8 cellular contexts compared by ENCODE assay signal in genomic region chr6:113936093-113936934, GRCh38. TPM values are rescaled to one million over a fixed set of nuclear protein-coding genes. Genes with fewer than 3 reads are reported as not detected.
DNase-seq lines count a peak whose midpoint lies in the region; ATAC-seq and TF ChIP-seq lines count a peak whose summit lies in the region.

No MANE protein-coding gene starts in this region.

- 0 out of 2 replicates have a peak, but pooled peaks have one; percentile 29 for TF ChIP-seq CTCF in HEK293 (tag by site-specific recombination; IDR thresholded peaks at IDR 0.05)
- peak; percentile 87 for TF ChIP-seq CTCF in Panc1 (IDR thresholded peaks at IDR 0.05)
- TF ChIP-seq CTCF in dorsolateral prefrontal cortex (IDR thresholded peaks at IDR 0.05 in 54 of 56, conservative IDR thresholded peaks at IDR 0.05 in 2 of 56; ENCODE audit: low read depth in 1 of 56, partially characterized antibody in 56 of 56) = peak; percentile 56 to 94 (median 83)

- no peak overlapping the region for H3K4me3 ChIP-seq in HEK293 (ENCODE audit: low read depth, low read length)
- no peak overlapping the region for H3K4me3 ChIP-seq in Panc1 (ENCODE audit: low read depth in 2 of 2, low read length in 2 of 2)
- no peak overlapping the region for H3K4me3 ChIP-seq in dorsolateral prefrontal cortex

- intact Hi-C loops in Panc1 (cut with micrococcal nuclease; ENCODE audit: unreplicated experiment) = no loop called here
- intact Hi-C loops in dorsolateral prefrontal cortex (cut with DNase I) = no loop called here

- H3K9me3 ChIP-seq in HEK293 (ENCODE audit: control insufficient read depth, insufficient read depth, low read depth, low read length) (no peaks in the 10 kb centered on the region), Panc1 (ENCODE audit: control insufficient read depth, insufficient read depth, low read depth, low read length) (no peaks in the 10 kb centered on the region)

- H3K27me3 ChIP-seq in Panc1 (ENCODE audit: control insufficient read depth, insufficient read depth, low read length) (no peaks in the 10 kb centered on the region), dorsolateral prefrontal cortex (no peaks in the 10 kb centered on the region)

- ATAC-seq in stimulated activated naive CD8-positive, alpha-beta T cell treated with anti-CD3 and anti-CD28 coated beads, Interleukin-15, amount 100 ng/mL, for 72 hours = peak; percentile 53
- ATAC-seq in stimulated activated naive CD8-positive, alpha-beta T cell treated with anti-CD3 and anti-CD28 coated beads, Interleukin-15, Interleukin-2, amounts not matched to agents 100 U/mL and 50 U/mL, for 24 hours = no peak
- ATAC-seq in Panc1 = peak; percentile 88

- no peak overlapping the region for H3K4me3 Mint-ChIP-seq in stimulated activated naive CD8-positive, alpha-beta T cell treated with anti-CD3 and anti-CD28 coated beads, Interleukin-15, amount 100 ng/mL, for 72 hours

- H3K27ac ChIP-seq in HEK293 (ENCODE audit: extremely low read depth, low read depth, low read length) (no peak overlapping the region), Panc1 (ENCODE audit: low read length) (no peak overlapping the region), dorsolateral prefrontal cortex (no peak overlapping the region)

- in situ Hi-C loops in Panc1 (cut with HindIII; ENCODE audit: low pct_unique_long_range_greater_than_20kb, low sequenced_read_pairs) = no loop called here

- CTCF ChIA-PET in HEK293 (lab: Yijun Ruan, JAX) (interaction anchor here (0.6 to 1.7 kb wide), 15 partner anchors 9 to 1433 kb away, joined by 3 to 8 read pairs (median 4); no protein-coding TSS in a partner anchor), Panc1 (lab: Charles Lee) (interaction anchor here (0.5 to 0.6 kb wide), 2 partner anchors 24 to 57 kb away, joined by 4 to 11 read pairs; no protein-coding TSS in a partner anchor)

- H3K36me3 ChIP-seq in HEK293 (ENCODE audit: control insufficient read depth in 2 of 2, insufficient read depth in 1 of 2, low read length in 2 of 2) = peaks cover 20 to 60% of the 10 kb centered on the region in 2 experiments
- H3K36me3 ChIP-seq in Panc1 (ENCODE audit: control insufficient read depth, insufficient read depth, low read length) = peaks cover 24% of the 10 kb centered on the region

- BruUV-seq in Panc1 (replicated peaks; lab: Mats Ljungman, UMichigan) = no TSS peak

- H3K4me1 Mint-ChIP-seq in stimulated activated naive CD8-positive, alpha-beta T cell treated with anti-CD3 and anti-CD28 coated beads, Interleukin-15, amount 100 ng/mL, for 72 hours = no peaks in the 10 kb centered on the region

- H3K9me3 Mint-ChIP-seq in stimulated activated naive CD8-positive, alpha-beta T cell treated with anti-CD3 and anti-CD28 coated beads, Interleukin-15, amount 100 ng/mL, for 72 hours = no peaks in the 10 kb centered on the region

- H3K27ac Mint-ChIP-seq in stimulated activated naive CD8-positive, alpha-beta T cell treated with anti-CD3 and anti-CD28 coated beads, Interleukin-15, amount 100 ng/mL, for 72 hours = no peak overlapping the region

- no peak for DNase-seq in stimulated activated naive CD8-positive, alpha-beta T cell treated with anti-CD3 and anti-CD28 coated beads, Interleukin-15, amount 100 ng/mL, for 72 hours
- DNase-seq in stimulated activated naive CD8-positive, alpha-beta T cell treated with anti-CD3 and anti-CD28 coated beads, Interleukin-15, Interleukin-2, amounts not matched to agents 100 U/mL and 50 U/mL, for 24 hours = no peak
- DNase-seq in Kasumi-1 (lab: John Stamatoyannopoulos, UW) = peak; percentile 83 to 87
- peak; percentile 69 for DNase-seq in Panc1 (ENCODE audit: low read depth, low spot score)
- DNase-seq in dorsolateral prefrontal cortex = no peak
- DNase-seq in midbrain (lab: John Stamatoyannopoulos, UW) = peak; percentile 64
- no peak for DNase-seq in HK-2 (ENCODE audit: unreplicated experiment)

- H3K4me1 ChIP-seq in HEK293 (ENCODE audit: control insufficient read depth, insufficient read depth, low read length) = no peaks in the 10 kb centered on the region
- no peaks in the 10 kb centered on the region for H3K4me1 ChIP-seq in Panc1 (ENCODE audit: control insufficient read depth, insufficient read depth, low read length)

- POLR2A ChIA-PET in HEK293 (lab: Yijun Ruan, JAX) (interaction anchor here (0.5 kb wide), 1 partner anchor 81 kb away, joined by 3 read pairs; no protein-coding TSS in a partner anchor), Panc1 (lab: Charles Lee) (no interaction called here)

- no peaks in the 10 kb centered on the region for H3K27me3 Mint-ChIP-seq in stimulated activated naive CD8-positive, alpha-beta T cell treated with anti-CD3 and anti-CD28 coated beads, Interleukin-15, amount 100 ng/mL, for 72 hours

TF ChIP-seq in HEK293, 187 proteins besides CTCF, POLR2A, EP300 and RAD21:
- peak; percentile 74; the same call in 1 of the 2 replicates for TF ChIP-seq ZNF660 (tag by site-specific recombination; IDR thresholded peaks at IDR 0.05)
- no peak for TF ChIP-seq ZNF529 (tag by site-specific recombination; IDR thresholded peaks at IDR 0.05; ENCODE audit: insufficient replicate concordance)
- TF ChIP-seq ZNF654 (tag by site-specific recombination; IDR thresholded peaks at IDR 0.05; ENCODE audit: low read depth) = peak; percentile 49
- 0 out of 2 replicates have a peak, but pooled peaks have one; percentile 16 for TF ChIP-seq ZNF121 (tag by site-specific recombination; IDR thresholded peaks at IDR 0.05)

RNA-seq across cellular contexts. Expression of gene HDAC2, which starts 34.6 kb away (rescaled TPM):
- 206 TPM for total RNA-seq in Panc1 (2021; ENCODE audit: unreplicated experiment)
- polyA plus RNA-seq in Panc1 (2012; ENCODE audit: insufficient read length) = 156 TPM
- total RNA-seq in dorsolateral prefrontal cortex = 10 to 100 TPM; 27.1 to 79.6 (median 55.2) TPM

Comparison
In these comparisons a context has a peak if more than half of its experiments do, and no peak if none do; other contexts are left out.
1. DNase-seq: peak in Kasumi-1 (2 of 2), Panc1 (single experiment) and midbrain (single experiment); none in stimulated activated naive CD8-positive, alpha-beta T cell treated with anti-CD3 and anti-CD28 coated beads, Interleukin-15, amount 100 ng/mL, for 72 hours (0 of 2), stimulated activated naive CD8-positive, alpha-beta T cell treated with anti-CD3 and anti-CD28 coated beads, Interleukin-15, Interleukin-2, amounts not matched to agents 100 U/mL and 50 U/mL, for 24 hours (single experiment), dorsolateral prefrontal cortex (0 of 10) and HK-2 (single experiment).
2. CTCF ChIP-seq: peak in every context shown above with its lines; median percentile 87 in Panc1; 83 in dorsolateral prefrontal cortex; 29 in HEK293.